7 cellular contexts compared by ENCODE assay signal in the genomic region with DNA sequence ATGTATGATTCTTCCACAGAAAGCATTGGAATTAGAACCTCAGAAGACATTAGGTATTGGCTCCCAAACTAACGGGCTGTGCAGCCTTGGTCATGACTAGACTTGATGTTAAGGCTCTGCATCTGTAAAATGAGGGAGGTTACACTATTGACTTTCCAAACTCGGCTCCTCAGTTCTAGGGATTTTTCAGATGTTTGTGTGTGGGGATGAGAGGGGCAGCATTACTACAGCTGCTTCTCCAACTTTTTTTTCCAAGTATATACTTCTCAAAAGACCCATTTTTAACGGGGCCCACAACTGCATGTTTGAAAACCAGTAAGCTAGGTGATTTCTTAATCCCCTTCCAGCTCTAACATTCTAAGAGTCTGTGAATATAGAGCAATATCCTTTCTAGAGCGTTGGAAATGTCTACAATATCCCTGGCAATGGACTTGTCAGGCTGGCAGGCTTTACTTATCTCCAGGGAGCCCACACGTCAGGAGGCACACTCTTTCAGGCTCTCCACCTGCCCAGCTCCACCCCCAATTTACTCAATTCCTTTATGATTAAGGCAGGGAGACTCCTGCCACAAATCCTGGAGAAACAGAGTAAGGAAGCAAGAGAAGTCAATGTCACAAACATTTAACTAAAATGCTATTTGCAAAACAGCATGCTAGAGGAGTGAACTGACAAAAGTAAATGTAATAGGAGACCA. TPM values are rescaled to one million over a fixed set of nuclear protein-coding genes. Genes with fewer than 3 reads are reported as not detected.
DNase-seq lines count a peak whose midpoint lies in the region; ATAC-seq and TF ChIP-seq lines count a peak whose summit lies in the region.

No MANE protein-coding gene starts in this region.

- DNase-seq in left ventricle myocardium inferior, result no peak
- no peak for DNase-seq in skeletal muscle cell (ENCODE audit: low read depth)
- DNase-seq in NCI-H510A treated with DMSO at 0.1 percent for 48 hours (lab: John Stamatoyannopoulos, UW), result no peak
- DNase-seq in activated gamma-delta T cell (lab: John Stamatoyannopoulos, UW), result no peak

- H3K27ac ChIP-seq in HUES6 (ENCODE audit: low read depth, low read length) (peak overlapping the region; percentile 91), left ventricle myocardium inferior (replicated peaks) (peak overlapping the region; percentile 96)

- H3K9ac ChIP-seq in HUES6 (ENCODE audit: low read length), result peak overlapping the region; percentile 98

- no peak for ATAC-seq in HG02642 (IDR thresholded peaks at IDR 0.05; ENCODE audit: poor library complexity, unreplicated experiment)

- no peak for TF ChIP-seq CTCF in WI38 (IDR thresholded peaks at IDR 0.05; ENCODE audit: low read depth, low read length)
- no peak for TF ChIP-seq CTCF in left ventricle myocardium inferior (IDR thresholded peaks at IDR 0.05; ENCODE audit: borderline replicate concordance)

- H3K27me3 ChIP-seq in HUES6 (ENCODE audit: control insufficient read depth, insufficient read depth, low read length) (no peaks in the 10 kb centered on the region), left ventricle myocardium inferior (ENCODE audit: low read depth) (no peaks in the 10 kb centered on the region)

- intact Hi-C loops in left ventricle myocardium inferior (cut with micrococcal nuclease), result no loop called here

- peaks cover 29% of the 10 kb centered on the region for H3K36me3 ChIP-seq in HUES6 (ENCODE audit: control insufficient read depth, insufficient read depth, low read length)
- H3K36me3 ChIP-seq in left ventricle myocardium inferior, result peaks cover 34% of the 10 kb centered on the region

- H3K9me3 ChIP-seq in HUES6 (ENCODE audit: control insufficient read depth, insufficient read depth, low read depth, low read length) (no peaks in the 10 kb centered on the region), left ventricle myocardium inferior (replicated peaks) (no peaks in the 10 kb centered on the region)

- H3K4me1 ChIP-seq in HUES6 (ENCODE audit: control insufficient read depth, insufficient read depth, low read length) (peaks cover 15% of the 10 kb centered on the region), left ventricle myocardium inferior (peaks cover 43% of the 10 kb centered on the region)

- H3K4me3 ChIP-seq in HUES6 (ENCODE audit: low read depth, low read length) (peak overlapping the region; percentile 86), WI38 (ENCODE audit: low read depth, low read length) (peak overlapping the region; percentile 85), left ventricle myocardium inferior (peak overlapping the region; percentile 87), skeletal muscle cell (ENCODE audit: low read depth, low read length) (peak overlapping the region; percentile 83)

RNA-seq across cellular contexts. Expression of a gene that starts 0.8 kb away (rescaled TPM):
- 59.2 TPM for total RNA-seq in left ventricle myocardium inferior

RNA-seq across cellular contexts. Expression of a gene that starts 15.5 kb away (rescaled TPM):
- total RNA-seq in left ventricle myocardium inferior, result 1.5 TPM

RNA-seq across cellular contexts. Expression of a gene that starts 32.8 kb away (rescaled TPM):
- total RNA-seq in left ventricle myocardium inferior, result 16.2 TPM

RNA-seq across cellular contexts. Expression of a gene that starts 41.5 kb away (rescaled TPM):
- total RNA-seq in left ventricle myocardium inferior, result 285 TPM

RNA-seq across cellular contexts. Expression of a gene that starts 46.4 kb away (rescaled TPM):
- total RNA-seq in left ventricle myocardium inferior, result 34.1 TPM
